ENCODE assay signal across 8 cellular contexts in the genomic region with DNA sequence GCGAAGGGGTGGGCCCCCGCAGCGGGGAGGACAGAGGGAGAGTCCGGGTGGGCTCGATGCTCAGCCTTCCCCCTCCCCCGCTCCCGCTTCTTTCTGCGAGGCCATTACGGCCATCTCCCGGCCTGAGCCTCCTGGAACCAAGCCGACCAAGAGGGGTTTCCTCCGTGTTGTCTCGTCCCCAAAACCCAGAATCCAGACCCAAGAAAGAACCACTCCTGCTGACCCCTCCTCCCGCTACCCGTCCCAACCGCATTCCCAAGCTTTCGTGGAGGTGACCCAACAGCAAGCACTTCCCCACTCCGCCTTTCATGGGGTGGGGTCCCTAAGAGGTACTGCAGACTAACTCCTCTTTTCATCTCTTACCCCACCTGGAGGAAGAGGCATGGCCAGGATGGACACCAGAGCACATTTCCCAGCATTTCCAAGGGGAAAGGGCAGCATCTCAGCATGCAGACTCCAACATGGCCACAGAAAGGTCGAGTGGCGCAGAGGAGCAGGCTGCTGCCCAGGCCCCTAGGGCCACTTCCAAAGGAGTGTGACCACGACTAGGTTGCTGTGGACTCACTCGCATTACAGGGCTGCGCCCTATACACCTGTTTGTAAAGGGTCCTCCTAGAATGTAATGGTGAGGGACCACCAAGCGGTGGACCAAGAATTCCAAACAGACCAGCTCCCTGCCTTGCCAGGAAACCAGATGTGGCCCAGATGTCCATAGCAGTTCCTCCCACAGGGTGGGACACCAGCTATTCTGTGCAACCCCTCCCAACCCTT. TPM values are rescaled to one million over a fixed set of nuclear protein-coding genes. Genes with fewer than 3 reads are reported as not detected.
DNase-seq lines count a peak whose midpoint lies in the region; ATAC-seq and TF ChIP-seq lines count a peak whose summit lies in the region.

No MANE protein-coding gene starts in this region.

- peak overlapping the region; percentile 98 for H3K4me3 Mint-ChIP-seq in CD8-positive, alpha-beta T cell
- peak overlapping the region; percentile 81 for H3K4me3 Mint-ChIP-seq in activated CD4-positive, alpha-beta memory T cell treated with anti-CD3 and anti-CD28 coated beads for 36 hours

- DNase-seq in CD8-positive, alpha-beta T cell, result no peak
- peak; percentile 31 for DNase-seq in activated CD4-positive, alpha-beta memory T cell treated with anti-CD3 and anti-CD28 coated beads for 36 hours
- DNase-seq in left cardiac atrium (no peak), DMS153 (lab: John Stamatoyannopoulos, UW) (no peak), NCI-H2171 (lab: John Stamatoyannopoulos, UW) (no peak)

- no peaks in the 10 kb centered on the region for H3K36me3 Mint-ChIP-seq in CD8-positive, alpha-beta T cell
- H3K36me3 Mint-ChIP-seq in activated CD4-positive, alpha-beta memory T cell treated with anti-CD3 and anti-CD28 coated beads for 36 hours, result no peaks in the 10 kb centered on the region

- CTCF ChIA-PET in CD8-positive, alpha-beta T cell (lab: Charles Lee), result interaction anchor here (0.8 to 8.9 kb wide), 24 partner anchors 10 to 408 kb away, joined by 3 to 153 read pairs (median 8); partner anchors contain the start of genes MRPS18A and VEGFA
- CTCF ChIA-PET in activated CD4-positive, alpha-beta memory T cell treated with anti-CD3 and anti-CD28 coated beads for 36 hours (lab: Charles Lee), result interaction anchor here (0.6 to 11.1 kb wide), 24 partner anchors 9 to 428 kb away, joined by 3 to 172 read pairs (median 4); partner anchors contain the start of gene VEGFA

- no peaks in the 10 kb centered on the region for H3K36me3 ChIP-seq in CD8-positive, alpha-beta T cell (ENCODE audit: insufficient read depth, low read length)

- H3K9me3 ChIP-seq in CD8-positive, alpha-beta T cell (ENCODE audit: low read length), result no peaks in the 10 kb centered on the region

- POLR2A ChIA-PET in CD8-positive, alpha-beta T cell (lab: Charles Lee), result interaction anchor here (0.6 to 1.0 kb wide), 2 partner anchors 304 to 319 kb away, joined by 3 read pairs; partner anchors contain the start of gene VEGFA
- POLR2A ChIA-PET in activated CD4-positive, alpha-beta memory T cell treated with anti-CD3 and anti-CD28 coated beads for 36 hours (lab: Charles Lee), result interaction anchor here (0.5 to 3.4 kb wide), 8 partner anchors 34 to 846 kb away, joined by 3 to 27 read pairs (median 4); partner anchors contain the start of gene VEGFA

- intact Hi-C loops in CD8-positive, alpha-beta T cell (cut with DNase I, micrococcal nuclease), result loop anchor here (1.0 kb wide), 2 partner anchors 304 to 349 kb away; no protein-coding TSS in a partner anchor
- intact Hi-C loops in activated CD4-positive, alpha-beta memory T cell treated with anti-CD3 and anti-CD28 coated beads for 36 hours (cut with micrococcal nuclease), result loop anchor here (1.0 to 10.0 kb wide), 5 partner anchors 72 to 469 kb away; no protein-coding TSS in a partner anchor
- intact Hi-C loops in left cardiac atrium (cut with DNase I), result loop anchor here (1.0 to 10.0 kb wide), 5 partner anchors 71 to 304 kb away; no protein-coding TSS in a partner anchor

- H3K27ac ChIP-seq in CD8-positive, alpha-beta T cell (ENCODE audit: low read depth, low read length), result no peak overlapping the region
- H3K27ac ChIP-seq in skin epidermis, result peak overlapping the region; percentile 14 to 85 (median 66)

- no peaks in the 10 kb centered on the region for H3K27me3 ChIP-seq in CD8-positive, alpha-beta T cell (ENCODE audit: insufficient read depth, low read length)

- peak overlapping the region; percentile 44 for H3K4me3 ChIP-seq in CD8-positive, alpha-beta T cell (ENCODE audit: low read depth, low read length)
- peak overlapping the region; percentile 30 to 48 (median 33) for H3K4me3 ChIP-seq in skin epidermis

- H3K4me1 Mint-ChIP-seq in CD8-positive, alpha-beta T cell (ENCODE audit: low read depth), result peaks cover 19% of the 10 kb centered on the region
- peaks cover 15% of the 10 kb centered on the region for H3K4me1 Mint-ChIP-seq in activated CD4-positive, alpha-beta memory T cell treated with anti-CD3 and anti-CD28 coated beads for 36 hours (ENCODE audit: low read depth)

- H3K27ac Mint-ChIP-seq in CD8-positive, alpha-beta T cell, result no peak overlapping the region
- H3K27ac Mint-ChIP-seq in activated CD4-positive, alpha-beta memory T cell treated with anti-CD3 and anti-CD28 coated beads for 36 hours, result peak overlapping the region; percentile 77

- peaks cover 19% of the 10 kb centered on the region for H3K4me1 ChIP-seq in CD8-positive, alpha-beta T cell (ENCODE audit: insufficient read depth, low read length)

- no peak for TF ChIP-seq CTCF in CD8-positive, alpha-beta T cell (IDR thresholded peaks at IDR 0.05)

- peaks cover 22% of the 10 kb centered on the region for H3K27me3 Mint-ChIP-seq in CD8-positive, alpha-beta T cell (ENCODE audit: low read depth)
- peaks cover 15% of the 10 kb centered on the region for H3K27me3 Mint-ChIP-seq in activated CD4-positive, alpha-beta memory T cell treated with anti-CD3 and anti-CD28 coated beads for 36 hours

- ATAC-seq in CD8-positive, alpha-beta T cell, result peak; percentile 3
- ATAC-seq in HG02870 (IDR thresholded peaks at IDR 0.05; ENCODE audit: unreplicated experiment) (peak; percentile 9), left cardiac atrium (peak; percentile 12 to 18), HG03520 (IDR thresholded peaks at IDR 0.05; ENCODE audit: unreplicated experiment) (no peak)

- no peaks in the 10 kb centered on the region for H3K9me3 Mint-ChIP-seq in CD8-positive, alpha-beta T cell
- no peaks in the 10 kb centered on the region for H3K9me3 Mint-ChIP-seq in activated CD4-positive, alpha-beta memory T cell treated with anti-CD3 and anti-CD28 coated beads for 36 hours

RNA-seq across cellular contexts. Expression of gene MRPL14, which starts 53.5 kb away (rescaled TPM):
- 10 to 100 TPM; 10.3 to 10.5 TPM for total RNA-seq in CD8-positive, alpha-beta T cell
- 10 to 100 TPM; 49.5 to 50.1 TPM for total RNA-seq in activated CD4-positive, alpha-beta memory T cell treated with anti-CD3 and anti-CD28 coated beads for 36 hours
- 10 to 100 TPM; 32.4 to 41.2 TPM for total RNA-seq in left cardiac atrium

RNA-seq across cellular contexts. Expression of gene TMEM63B, which starts 53.6 kb away (rescaled TPM):
- 10 to 100 TPM; 14.1 to 19.0 TPM for total RNA-seq in CD8-positive, alpha-beta T cell
- 10 to 100 TPM; 11.6 to 13.0 TPM for total RNA-seq in activated CD4-positive, alpha-beta memory T cell treated with anti-CD3 and anti-CD28 coated beads for 36 hours
- total RNA-seq in left cardiac atrium, result 10 to 100 TPM; 40.4 to 48.1 TPM
